In genomic region chr11:34380696-34381095, GRCh38 we compare ENCODE assay signal across 18 cellular contexts. TPM values are rescaled to one million over a fixed set of nuclear protein-coding genes. Genes with fewer than 3 reads are reported as not detected.
A peak's percentile ranks its signal among the peaks of the same experiment; 100 is the strongest.
DNase-seq lines count a peak whose midpoint lies in the region; ATAC-seq and TF ChIP-seq lines count a peak whose summit lies in the region.
"Had no signal": no experiment of that assay in that cellular context is flagged by ENCODE, and none has a peak within 500 bp of the region (broad histone marks: within the 10 kb centered on the region; RNA-seq: fewer than 3 reads in every experiment).

No MANE protein-coding gene starts in this region.

- DNase-seq in AG08395 (ENCODE audit: low spot score) (peak; percentile 57), HFFc6 (peak; percentile 70), SW480 (ENCODE audit: low spot score) (peak; percentile 31), foreskin fibroblast (peak; percentile 74 to 77), NCI-H510A treated with DMSO at 0.1 percent for 48 hours (lab: John Stamatoyannopoulos, UW) (no peak)
- no peak for DNase-seq in activated naive CD4-positive, alpha-beta T cell treated with anti-CD3 and anti-CD28 coated beads for 36 hours
- no peak for DNase-seq in activated CD8-positive, alpha-beta T cell treated with anti-CD3 and anti-CD28 coated beads, Interleukin-2, amount 10 ng/mL, durations not matched to agents 7 days and 5 days
- DNase-seq: activated naive CD4-positive, alpha-beta T cell treated with Interleukin-2 at 50 U/mL for 16 hours; caudate nucleus; DMS79; heart right ventricle; naive B cell; NCI-H2107; stimulated activated CD4-positive, alpha-beta T cell treated with anti-CD3 and anti-CD28 coated beads, Interleukin-1b, Interleukin-23, amount 100 ng/mL, for 48 hours; trophoblast cell had no signal

- H3K27ac Mint-ChIP-seq in HFFc6, result no peak overlapping the region
- no peak overlapping the region for H3K27ac Mint-ChIP-seq in activated naive CD4-positive, alpha-beta T cell treated with anti-CD3 and anti-CD28 coated beads for 36 hours
- no peak overlapping the region for H3K27ac Mint-ChIP-seq in activated CD8-positive, alpha-beta T cell treated with anti-CD3 and anti-CD28 coated beads, Interleukin-2, amount 10 ng/mL, durations not matched to agents 7 days and 5 days
- H3K27ac Mint-ChIP-seq: naive B cell had no signal

- H3K4me1 Mint-ChIP-seq in HFFc6 (ENCODE audit: low read depth), result peaks cover 23% of the 10 kb centered on the region
- no peaks in the 10 kb centered on the region for H3K4me1 Mint-ChIP-seq in activated naive CD4-positive, alpha-beta T cell treated with anti-CD3 and anti-CD28 coated beads for 36 hours (ENCODE audit: low read depth)
- peaks cover 2% of the 10 kb centered on the region for H3K4me1 Mint-ChIP-seq in activated CD8-positive, alpha-beta T cell treated with anti-CD3 and anti-CD28 coated beads, Interleukin-2, amount 10 ng/mL, durations not matched to agents 7 days and 5 days (ENCODE audit: low read depth)
- H3K4me1 Mint-ChIP-seq: naive B cell had no signal

- H3K36me3 Mint-ChIP-seq in HFFc6 (ENCODE audit: low read depth), result peaks cover 22% of the 10 kb centered on the region
- H3K36me3 Mint-ChIP-seq in activated naive CD4-positive, alpha-beta T cell treated with anti-CD3 and anti-CD28 coated beads for 36 hours (ENCODE audit: low read depth), result peaks cover 4% of the 10 kb centered on the region
- H3K36me3 Mint-ChIP-seq in activated CD8-positive, alpha-beta T cell treated with anti-CD3 and anti-CD28 coated beads, Interleukin-2, amount 10 ng/mL, durations not matched to agents 7 days and 5 days (ENCODE audit: low read depth), result peaks cover 7% of the 10 kb centered on the region

- H3K4me3 ChIP-seq in foreskin fibroblast (ENCODE audit: low read depth in 1 of 2, low read length in 2 of 2), result no peak overlapping the region
- H3K4me3 ChIP-seq: BLaER1, heart right ventricle, SK-N-MC had no signal

- CTCF ChIA-PET in activated naive CD4-positive, alpha-beta T cell treated with anti-CD3 and anti-CD28 coated beads for 36 hours (lab: Charles Lee), result interaction anchor here (1.1 kb wide), 1 partner anchor 112 kb away, joined by 4 read pairs; no protein-coding TSS in a partner anchor
- CTCF ChIA-PET in activated CD8-positive, alpha-beta T cell treated with anti-CD3 and anti-CD28 coated beads, Interleukin-2, amount 10 ng/mL, durations not matched to agents 7 days and 5 days (lab: Charles Lee), result interaction anchor here (0.7 to 0.8 kb wide), 2 partner anchors 106 to 392 kb away, joined by 3 read pairs; no protein-coding TSS in a partner anchor

- POLR2A ChIA-PET in activated CD8-positive, alpha-beta T cell treated with anti-CD3 and anti-CD28 coated beads, Interleukin-2, amount 10 ng/mL, durations not matched to agents 7 days and 5 days (lab: Charles Lee), result no interaction called here

- intact Hi-C loops in activated naive CD4-positive, alpha-beta T cell treated with anti-CD3 and anti-CD28 coated beads for 36 hours (cut with micrococcal nuclease), result no loop called here

- TF ChIP-seq CTCF in HFFc6 (IDR thresholded peaks at IDR 0.05) (no peak), foreskin fibroblast (IDR thresholded peaks at IDR 0.05; ENCODE audit: low read depth, low read length) (no peak)

- no peak overlapping the region for H3K4me3 Mint-ChIP-seq in HFFc6
- H3K4me3 Mint-ChIP-seq in activated naive CD4-positive, alpha-beta T cell treated with anti-CD3 and anti-CD28 coated beads for 36 hours, result no peak overlapping the region
- no peak overlapping the region for H3K4me3 Mint-ChIP-seq in activated CD8-positive, alpha-beta T cell treated with anti-CD3 and anti-CD28 coated beads, Interleukin-2, amount 10 ng/mL, durations not matched to agents 7 days and 5 days
- H3K4me3 Mint-ChIP-seq: naive B cell had no signal

- no peak for ATAC-seq in HG03469 (IDR thresholded peaks at IDR 0.05; ENCODE audit: unreplicated experiment)
- ATAC-seq in activated CD8-positive, alpha-beta T cell treated with anti-CD3 and anti-CD28 coated beads, Interleukin-2, amount 10 ng/mL, durations not matched to agents 7 days and 5 days, result no peak
- ATAC-seq: heart right ventricle had no signal

- peaks cover 29% of the 10 kb centered on the region for H3K9me3 Mint-ChIP-seq in HFFc6
- H3K9me3 Mint-ChIP-seq in activated naive CD4-positive, alpha-beta T cell treated with anti-CD3 and anti-CD28 coated beads for 36 hours, result peaks cover 18% of the 10 kb centered on the region
- peaks cover 16% of the 10 kb centered on the region for H3K9me3 Mint-ChIP-seq in activated CD8-positive, alpha-beta T cell treated with anti-CD3 and anti-CD28 coated beads, Interleukin-2, amount 10 ng/mL, durations not matched to agents 7 days and 5 days (ENCODE audit: insufficient read depth)

- peaks cover 1% of the 10 kb centered on the region for H3K27me3 Mint-ChIP-seq in HFFc6 (ENCODE audit: insufficient read depth)
- H3K27me3 Mint-ChIP-seq in activated naive CD4-positive, alpha-beta T cell treated with anti-CD3 and anti-CD28 coated beads for 36 hours (ENCODE audit: low read depth), result no peaks in the 10 kb centered on the region
- peaks cover 7% of the 10 kb centered on the region for H3K27me3 Mint-ChIP-seq in activated CD8-positive, alpha-beta T cell treated with anti-CD3 and anti-CD28 coated beads, Interleukin-2, amount 10 ng/mL, durations not matched to agents 7 days and 5 days (ENCODE audit: low read depth)

RNA-seq across cellular contexts. Expression of gene ABTB2, which starts 22.9 kb away (rescaled TPM):
- total RNA-seq in HFFc6 (2021; fragmentation: NEBNext Ultra II Directional; extraction: Animal tissue kit (Norgen Biotek cat#: 25700)), result 1 to 10 TPM; 2.5 to 3.6 (median 2.8) TPM
- 1 to 10 TPM; 3.1 to 3.7 TPM for total RNA-seq in activated naive CD4-positive, alpha-beta T cell treated with anti-CD3 and anti-CD28 coated beads for 36 hours
- total RNA-seq in activated CD8-positive, alpha-beta T cell treated with anti-CD3 and anti-CD28 coated beads, Interleukin-2, amount 10 ng/mL, durations not matched to agents 7 days and 5 days, result under 1 TPM; 0.97 TPM

RNA-seq across cellular contexts. Expression of gene CAT, which starts 58.0 kb away (rescaled TPM):
- total RNA-seq in HFFc6 (2021; fragmentation: NEBNext Ultra II Directional; extraction: Animal tissue kit (Norgen Biotek cat#: 25700)), result 10 to 100 TPM; 36.7 to 47.4 (median 42.9) TPM
- total RNA-seq in activated naive CD4-positive, alpha-beta T cell treated with anti-CD3 and anti-CD28 coated beads for 36 hours, result 10 to 100 TPM; 28.3 to 29.1 TPM
- 10 to 100 TPM; 35.0 to 37.7 TPM for total RNA-seq in activated CD8-positive, alpha-beta T cell treated with anti-CD3 and anti-CD28 coated beads, Interleukin-2, amount 10 ng/mL, durations not matched to agents 7 days and 5 days

Comparison
In these comparisons a context has a peak if more than half of its experiments do, and no peak if none do; other contexts are left out.
1. DNase-seq: peak in AG08395 (single experiment), HFFc6 (single experiment), SW480 (single experiment) and foreskin fibroblast (2 of 2); none in activated naive CD4-positive, alpha-beta T cell treated with anti-CD3 and anti-CD28 coated beads for 36 hours (single experiment), NCI-H510A treated with DMSO at 0.1 percent for 48 hours (single experiment) and activated CD8-positive, alpha-beta T cell treated with anti-CD3 and anti-CD28 coated beads, Interleukin-2, amount 10 ng/mL, durations not matched to agents 7 days and 5 days (single experiment).